In genomic region chr6:158853072-158853871, GRCh38 we compare ENCODE assay signal across 8 cellular contexts.
DNase-seq lines count a peak whose midpoint lies in the region; ATAC-seq and FAIRE-seq lines count a peak whose summit lies in the region.

No MANE protein-coding gene starts in this region.

- DNase-seq in NCI-H345 (lab: John Stamatoyannopoulos, UW) = peak; percentile 12
- no peak for DNase-seq in NCI-H345 treated with DMSO at 0.1 percent for 48 hours (lab: John Stamatoyannopoulos, UW; ENCODE audit: unreplicated experiment)
- DNase-seq in NOMO-1 (lab: John Stamatoyannopoulos, UW; ENCODE audit: unreplicated experiment in 2 of 2) = peak; percentile 84 to 90
- peak; percentile 85 for DNase-seq in activated CD8-positive, alpha-beta memory T cell treated with anti-CD3 and anti-CD28 coated beads, Interleukin-2, amount 50 U/mL, for 4 hours
- DNase-seq in fibroblast of gingiva (ENCODE audit: low read depth) = peak; percentile 42
- peak in 35 of 56 donors; percentile 4 to 81 (median 37) for DNase-seq in nucleus accumbens (lab: John Stamatoyannopoulos, UW)
- DNase-seq in urothelium cell line (ENCODE audit: low spot score) = peak; percentile 91

- peak; percentile 87 for ATAC-seq in HG02973 (IDR thresholded peaks at IDR 0.05; ENCODE audit: unreplicated experiment)

- peak; percentile 99 for FAIRE-seq in urothelium cell line (lab: Jason Lieb, UNC)
